In the genomic region with DNA sequence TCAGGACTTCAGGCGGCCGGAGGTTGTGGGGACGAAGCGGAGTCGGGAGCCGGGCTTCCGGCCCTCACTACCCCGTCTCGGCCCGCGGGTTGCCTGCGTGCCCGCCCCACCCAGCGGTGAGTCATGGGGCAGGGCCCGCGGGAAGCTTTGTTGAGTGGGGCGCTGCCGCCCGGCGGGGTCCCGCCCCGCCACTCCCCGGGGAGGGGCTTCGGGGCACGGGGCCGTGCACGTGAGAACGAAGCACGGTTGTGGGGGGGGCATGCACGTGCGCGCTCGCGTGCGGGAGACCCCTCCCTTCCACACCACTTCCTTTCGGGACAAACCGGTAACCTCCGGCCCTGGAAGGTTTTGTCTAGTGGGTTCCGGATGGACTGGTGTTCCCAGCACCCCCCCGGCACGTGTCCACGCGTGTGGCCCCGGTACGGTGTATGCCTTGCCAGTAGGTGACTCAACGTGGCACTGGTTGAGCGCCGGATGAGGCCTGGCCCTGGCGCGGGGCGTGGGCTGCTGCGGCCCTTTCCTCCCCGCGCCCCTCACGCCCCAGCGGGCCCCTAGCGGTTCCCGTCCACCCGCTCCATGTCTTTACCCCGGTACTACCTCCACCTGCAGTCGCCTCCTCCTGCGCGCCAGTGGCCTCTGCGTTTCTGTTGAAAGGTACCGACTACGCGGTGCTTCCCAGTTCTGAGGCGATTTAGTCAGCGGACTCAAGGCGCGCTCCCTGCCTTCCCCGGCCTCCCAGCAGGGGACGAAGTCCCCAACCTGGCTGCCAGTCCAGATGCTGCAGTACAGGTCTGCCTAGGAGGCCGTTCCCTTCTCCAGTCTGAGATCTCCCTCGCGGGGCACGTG, we compare ENCODE assay signal across 2 cellular contexts.
TF ChIP-seq lines count a peak whose summit lies in the region.

No MANE protein-coding gene starts in this region.

TF ChIP-seq in SK-N-SH, 30 proteins besides CTCF, POLR2A, EP300 and RAD21:
- TF ChIP-seq, protein P1, sequence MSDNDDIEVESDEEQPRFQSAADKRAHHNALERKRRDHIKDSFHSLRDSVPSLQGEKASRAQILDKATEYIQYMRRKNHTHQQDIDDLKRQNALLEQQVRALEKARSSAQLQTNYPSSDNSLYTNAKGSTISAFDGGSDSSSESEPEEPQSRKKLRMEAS (IDR thresholded peaks at IDR 0.05; ENCODE audit: low read depth), result no peak
- TF ChIP-seq EZH2phosphoT487 (IDR thresholded peaks at IDR 0.05; ENCODE audit: borderline replicate concordance, low read depth) (no peak), RXRA (IDR thresholded peaks at IDR 0.05; ENCODE audit: borderline replicate concordance, low read depth) (no peak), FOSL2 (IDR thresholded peaks at IDR 0.05; ENCODE audit: borderline replicate concordance, low read depth) (no peak), YY1 (IDR thresholded peaks at IDR 0.05; ENCODE audit: low read depth) (no peak), FOXJ3 (CRISPR knock-in tag; IDR thresholded peaks at IDR 0.05) (no peak), POLR2AphosphoS5 (IDR thresholded peaks at IDR 0.05; ENCODE audit: low read depth, low read length) (no peak)

TF ChIP-seq in SK-N-SH treated with all-trans-retinoic acid at 6 μM for 48 hours, 23 proteins besides CTCF, POLR2A, EP300 and RAD21:
- TF ChIP-seq POU6F1 (CRISPR knock-in tag; IDR thresholded peaks at IDR 0.05; ENCODE audit: borderline replicate concordance, low read depth) (no peak), PPARA (CRISPR knock-in tag; IDR thresholded peaks at IDR 0.05; ENCODE audit: borderline replicate concordance) (no peak), GLIS3 (CRISPR knock-in tag; IDR thresholded peaks at IDR 0.05) (no peak), ZNF8 (CRISPR knock-in tag; IDR thresholded peaks at IDR 0.05) (no peak), ZNF565 (CRISPR knock-in tag; conservative IDR thresholded peaks at IDR 0.05; ENCODE audit: low read depth) (no peak), PATZ1 (CRISPR knock-in tag; IDR thresholded peaks at IDR 0.05; ENCODE audit: borderline replicate concordance) (no peak), TOX (CRISPR knock-in tag; IDR thresholded peaks at IDR 0.05; ENCODE audit: borderline replicate concordance) (no peak), ZFP30 (CRISPR knock-in tag; IDR thresholded peaks at IDR 0.05) (no peak), OSR1 (CRISPR knock-in tag; IDR thresholded peaks at IDR 0.05) (no peak), CSDC2 (CRISPR knock-in tag; IDR thresholded peaks at IDR 0.05) (no peak), BACH2 (CRISPR knock-in tag; IDR thresholded peaks at IDR 0.05; ENCODE audit: borderline replicate concordance) (no peak)
- TF ChIP-seq, protein P2, sequence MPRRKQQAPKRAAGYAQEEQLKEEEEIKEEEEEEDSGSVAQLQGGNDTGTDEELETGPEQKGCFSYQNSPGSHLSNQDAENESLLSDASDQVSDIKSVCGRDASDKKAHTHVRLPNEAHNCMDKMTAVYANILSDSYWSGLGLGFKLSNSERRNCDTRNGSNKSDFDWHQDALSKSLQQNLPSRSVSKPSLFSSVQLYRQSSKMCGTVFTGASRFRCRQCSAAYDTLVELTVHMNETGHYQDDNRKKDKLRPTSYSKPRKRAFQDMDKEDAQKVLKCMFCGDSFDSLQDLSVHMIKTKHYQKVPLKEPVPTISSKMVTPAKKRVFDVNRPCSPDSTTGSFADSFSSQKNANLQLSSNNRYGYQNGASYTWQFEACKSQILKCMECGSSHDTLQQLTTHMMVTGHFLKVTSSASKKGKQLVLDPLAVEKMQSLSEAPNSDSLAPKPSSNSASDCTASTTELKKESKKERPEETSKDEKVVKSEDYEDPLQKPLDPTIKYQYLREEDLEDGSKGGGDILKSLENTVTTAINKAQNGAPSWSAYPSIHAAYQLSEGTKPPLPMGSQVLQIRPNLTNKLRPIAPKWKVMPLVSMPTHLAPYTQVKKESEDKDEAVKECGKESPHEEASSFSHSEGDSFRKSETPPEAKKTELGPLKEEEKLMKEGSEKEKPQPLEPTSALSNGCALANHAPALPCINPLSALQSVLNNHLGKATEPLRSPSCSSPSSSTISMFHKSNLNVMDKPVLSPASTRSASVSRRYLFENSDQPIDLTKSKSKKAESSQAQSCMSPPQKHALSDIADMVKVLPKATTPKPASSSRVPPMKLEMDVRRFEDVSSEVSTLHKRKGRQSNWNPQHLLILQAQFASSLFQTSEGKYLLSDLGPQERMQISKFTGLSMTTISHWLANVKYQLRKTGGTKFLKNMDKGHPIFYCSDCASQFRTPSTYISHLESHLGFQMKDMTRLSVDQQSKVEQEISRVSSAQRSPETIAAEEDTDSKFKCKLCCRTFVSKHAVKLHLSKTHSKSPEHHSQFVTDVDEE (CRISPR knock-in tag; IDR thresholded peaks at IDR 0.05), result no peak
